11 cellular contexts compared by ENCODE assay signal in the genomic region with DNA sequence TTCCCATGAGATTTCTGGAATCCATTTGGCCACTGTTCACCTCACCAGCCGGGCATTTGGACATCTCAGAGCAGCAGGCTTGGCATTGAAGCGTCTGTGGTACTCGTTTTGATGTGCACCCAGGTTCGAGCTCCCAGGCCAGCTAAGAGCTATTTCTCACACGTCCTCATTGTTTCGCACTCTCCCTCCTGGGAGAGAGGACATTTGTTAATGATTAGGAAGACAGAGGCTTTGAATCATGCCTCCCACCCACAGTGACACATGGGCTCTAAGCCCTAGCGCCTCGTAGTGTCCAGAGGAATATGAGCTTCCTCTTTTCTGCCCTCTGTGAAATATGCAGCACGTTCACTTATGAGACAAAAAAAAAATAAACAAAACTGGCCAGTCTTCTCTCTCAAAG.
DNase-seq lines count a peak whose midpoint lies in the region; ATAC-seq, FAIRE-seq and TF ChIP-seq lines count a peak whose summit lies in the region.
"Had no signal": no experiment of that assay in that cellular context is flagged by ENCODE, and none has a peak within 500 bp of the region (broad histone marks: within the 10 kb centered on the region; RNA-seq: fewer than 3 reads in every experiment).

No MANE protein-coding gene starts in this region.

- FAIRE-seq in GM12878 (lab: Jason Lieb, UNC) (no peak), kidney (lab: Jason Lieb, UNC) (no peak)

- RAD21 ChIA-PET in GM12878 (lab: Charles Lee; ENCODE audit: unreplicated experiment), result interaction anchor here (1.2 kb wide), 1 partner anchor 351 kb away, joined by 3 read pairs; no protein-coding TSS in a partner anchor

- H3K36me3 ChIP-seq in GM12878 (ENCODE audit: control insufficient read depth in 2 of 2, insufficient read depth in 2 of 2, low read length in 1 of 2) (no peaks in the 10 kb centered on the region), kidney (ENCODE audit: control insufficient read depth in 1 of 2, insufficient read depth in 2 of 2, low read length in 2 of 2) (no peaks in the 10 kb centered on the region)

- H3K9ac ChIP-seq in GM12878 (ENCODE audit: control insufficient read depth, insufficient read depth, low read length) (no peak overlapping the region), kidney (ENCODE audit: low read length in 2 of 2) (no peak overlapping the region)

- SMC1A ChIA-PET in GM12878 (lab: Charles Lee; ENCODE audit: uncharacterized antibody, unreplicated experiment), result interaction anchor here (0.6 to 1.5 kb wide), 6 partner anchors 13 to 350 kb away, joined by 3 to 4 read pairs (median 3); no protein-coding TSS in a partner anchor

- TF ChIP-seq EP300 in GM12878 (IDR thresholded peaks at IDR 0.05; ENCODE audit: borderline replicate concordance in 1 of 2, control insufficient read depth in 1 of 2, low read depth in 2 of 2, low read length in 2 of 2), result no peak

- DNase-seq in AG04450 (ENCODE audit: low read depth, low spot score) (no peak), HT-29 (ENCODE audit: low spot score) (peak; percentile 77), GM12878 (ENCODE audit: low read depth, low spot score) (no peak), left kidney (ENCODE audit: low read depth, low spot score) (peak; percentile 55), erythroblast (lab: John Stamatoyannopoulos, UW) (no peak), kidney (no peak)
- DNase-seq: CD4-positive, CD25-positive, alpha-beta regulatory T cell; NCI-H2171 had no signal

- intact Hi-C loops in GM12878 (cut with micrococcal nuclease; ENCODE audit: unreplicated experiment) (loop anchor here (5.0 kb wide), 1 partner anchor 362 kb away; a partner anchor contains a TSS), kidney (cut with DNase I) (no loop called here)

- H2AFZ ChIP-seq in GM12878 (ENCODE audit: control insufficient read depth, low read depth, low read length), result no peak overlapping the region

- TF ChIP-seq POLR2A in GM12878 (IDR thresholded peaks at IDR 0.05; ENCODE audit: low read depth, low read length), result no peak
- no peak for TF ChIP-seq POLR2A in erythroblast (IDR thresholded peaks at IDR 0.05; ENCODE audit: low read length)

- H3K4me1 ChIP-seq in GM12878 (ENCODE audit: control insufficient read depth, insufficient read depth, low read length) (no peaks in the 10 kb centered on the region; the same call in 1 of the 2 replicates), kidney (ENCODE audit: control insufficient read depth in 1 of 2, insufficient read depth in 1 of 2, low read depth in 1 of 2, low read length in 2 of 2) (peaks cover 0 to 2% of the 10 kb centered on the region in 2 donors)

- no peaks in the 10 kb centered on the region for H3K79me2 ChIP-seq in GM12878 (ENCODE audit: control insufficient read depth, insufficient read depth, low read length)

- WGBS in GM12878 (ENCODE audit: insufficient coverage, insufficient replicate concordance, low lambda C conversion rate, missing lambda C conversion rate), result 40% methylated on average over 9 of the region's 9 CpGs

- H3K27ac ChIP-seq in AG04450 (ENCODE audit: low read depth, low read length) (no peak overlapping the region), GM12878 (ENCODE audit: control insufficient read depth, insufficient read depth) (no peak overlapping the region), kidney (ENCODE audit: low read depth in 2 of 2, low read length in 2 of 2) (no peak overlapping the region)

- BruUV-seq in GM12878 (replicated peaks; lab: Mats Ljungman, UMichigan), result no TSS peak

- no peaks in the 10 kb centered on the region for H4K20me1 ChIP-seq in GM12878 (ENCODE audit: control insufficient read depth, insufficient read depth)

- H3K27me3 ChIP-seq in AG04450 (ENCODE audit: control insufficient read depth, insufficient read depth, low read length), result no peaks in the 10 kb centered on the region
- H3K27me3 ChIP-seq in GM12878 (replicated peaks in 1 of 2; ENCODE audit: control insufficient read depth in 2 of 2, insufficient read depth in 2 of 2, low read length in 1 of 2), result 0 out of 4 replicates have a peak, but pooled peaks cover 0 to 1% of the 10 kb centered on the region in 2 experiments

- POLR2A ChIA-PET in AG04450 (lab: Yijun Ruan, JAX), result no interaction called here
- POLR2A ChIA-PET in GM12878 (lab: Charles Lee), result no interaction called here

- no peak overlapping the region for H3K4me2 ChIP-seq in GM12878 (ENCODE audit: control insufficient read depth, insufficient read depth)

- CTCF ChIA-PET in AG04450 (lab: Charles Lee) (interaction anchor here (1.6 kb wide), 1 partner anchor 15 kb away, joined by 5 read pairs; no protein-coding TSS in a partner anchor), GM12878 (lab: Yijun Ruan, JAX) (no interaction called here)

- TF ChIP-seq CTCF in AG04450 (IDR thresholded peaks at IDR 0.05; ENCODE audit: low read depth, low read length) (peak; percentile 25; the same call in 1 of the 2 replicates), GM12878 (IDR thresholded peaks at IDR 0.05 in 2 of 3, conservative IDR thresholded peaks at IDR 0.05 in 1 of 3; ENCODE audit: control insufficient read depth in 2 of 3, extremely low read depth in 1 of 3, insufficient read depth in 1 of 3, low read depth in 3 of 3, low read length in 3 of 3) (no peak), kidney (IDR thresholded peaks at IDR 0.05; ENCODE audit: borderline replicate concordance, extremely low read depth, insufficient read depth) (no peak)

- H3K9me3 ChIP-seq in AG04450 (ENCODE audit: control insufficient read depth, insufficient read depth, low read length) (peaks cover 2% of the 10 kb centered on the region; the same call in 1 of the 2 replicates), GM12878 (replicated peaks; ENCODE audit: control insufficient read depth, insufficient read depth, low read length) (no peaks in the 10 kb centered on the region; the same call in 1 of the 3 replicates), kidney (ENCODE audit: control insufficient read depth in 1 of 2, low read length in 2 of 2) (no peaks in the 10 kb centered on the region)

- peak; percentile 49 for ATAC-seq in GM12878
- no peak for ATAC-seq in GM19395 (IDR thresholded peaks at IDR 0.05; ENCODE audit: unreplicated experiment)
- no peak for ATAC-seq in GM18502 (IDR thresholded peaks at IDR 0.05; ENCODE audit: poor library complexity, unreplicated experiment)
- ATAC-seq: HCT116 had no signal

- no peak for TF ChIP-seq RAD21 in GM12878 (IDR thresholded peaks at IDR 0.05; ENCODE audit: insufficient read depth, low read depth, low read length)

- H3K4me3 ChIP-seq in AG04450 (ENCODE audit: low read depth, low read length) (no peak overlapping the region), GM12878 (no peak overlapping the region), kidney (ENCODE audit: low read length in 2 of 2) (no peak overlapping the region)

- in situ Hi-C loops in GM12878 (cut with MboI), result no loop called here

TF ChIP-seq in GM12878, 131 proteins besides CTCF, POLR2A, EP300 and RAD21 (continues in another document):
- no peak for TF ChIP-seq KAT2A (conservative IDR thresholded peaks at IDR 0.05; ENCODE audit: control insufficient read depth, low read depth, low read length)
- TF ChIP-seq, protein P1, sequence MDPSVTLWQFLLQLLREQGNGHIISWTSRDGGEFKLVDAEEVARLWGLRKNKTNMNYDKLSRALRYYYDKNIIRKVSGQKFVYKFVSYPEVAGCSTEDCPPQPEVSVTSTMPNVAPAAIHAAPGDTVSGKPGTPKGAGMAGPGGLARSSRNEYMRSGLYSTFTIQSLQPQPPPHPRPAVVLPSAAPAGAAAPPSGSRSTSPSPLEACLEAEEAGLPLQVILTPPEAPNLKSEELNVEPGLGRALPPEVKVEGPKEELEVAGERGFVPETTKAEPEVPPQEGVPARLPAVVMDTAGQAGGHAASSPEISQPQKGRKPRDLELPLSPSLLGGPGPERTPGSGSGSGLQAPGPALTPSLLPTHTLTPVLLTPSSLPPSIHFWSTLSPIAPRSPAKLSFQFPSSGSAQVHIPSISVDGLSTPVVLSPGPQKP (IDR thresholded peaks at IDR 0.05; ENCODE audit: low read depth, low read length), result no peak
- peak; percentile 49 for TF ChIP-seq MEF2B (IDR thresholded peaks at IDR 0.05; ENCODE audit: partially characterized antibody, poor library complexity, severe bottlenecking)
- TF ChIP-seq MTA2 (IDR thresholded peaks at IDR 0.05; ENCODE audit: low read depth), result peak; percentile 12; the same call in 1 of the 2 replicates
- TF ChIP-seq, protein P2, sequence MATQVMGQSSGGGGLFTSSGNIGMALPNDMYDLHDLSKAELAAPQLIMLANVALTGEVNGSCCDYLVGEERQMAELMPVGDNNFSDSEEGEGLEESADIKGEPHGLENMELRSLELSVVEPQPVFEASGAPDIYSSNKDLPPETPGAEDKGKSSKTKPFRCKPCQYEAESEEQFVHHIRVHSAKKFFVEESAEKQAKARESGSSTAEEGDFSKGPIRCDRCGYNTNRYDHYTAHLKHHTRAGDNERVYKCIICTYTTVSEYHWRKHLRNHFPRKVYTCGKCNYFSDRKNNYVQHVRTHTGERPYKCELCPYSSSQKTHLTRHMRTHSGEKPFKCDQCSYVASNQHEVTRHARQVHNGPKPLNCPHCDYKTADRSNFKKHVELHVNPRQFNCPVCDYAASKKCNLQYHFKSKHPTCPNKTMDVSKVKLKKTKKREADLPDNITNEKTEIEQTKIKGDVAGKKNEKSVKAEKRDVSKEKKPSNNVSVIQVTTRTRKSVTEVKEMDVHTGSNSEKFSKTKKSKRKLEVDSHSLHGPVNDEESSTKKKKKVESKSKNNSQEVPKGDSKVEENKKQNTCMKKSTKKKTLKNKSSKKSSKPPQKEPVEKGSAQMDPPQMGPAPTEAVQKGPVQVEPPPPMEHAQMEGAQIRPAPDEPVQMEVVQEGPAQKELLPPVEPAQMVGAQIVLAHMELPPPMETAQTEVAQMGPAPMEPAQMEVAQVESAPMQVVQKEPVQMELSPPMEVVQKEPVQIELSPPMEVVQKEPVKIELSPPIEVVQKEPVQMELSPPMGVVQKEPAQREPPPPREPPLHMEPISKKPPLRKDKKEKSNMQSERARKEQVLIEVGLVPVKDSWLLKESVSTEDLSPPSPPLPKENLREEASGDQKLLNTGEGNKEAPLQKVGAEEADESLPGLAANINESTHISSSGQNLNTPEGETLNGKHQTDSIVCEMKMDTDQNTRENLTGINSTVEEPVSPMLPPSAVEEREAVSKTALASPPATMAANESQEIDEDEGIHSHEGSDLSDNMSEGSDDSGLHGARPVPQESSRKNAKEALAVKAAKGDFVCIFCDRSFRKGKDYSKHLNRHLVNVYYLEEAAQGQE (IDR thresholded peaks at IDR 0.05; ENCODE audit: low read depth, low read length), result no peak

Comparison
In these comparisons a context has a peak if more than half of its experiments do, and no peak if none do; other contexts are left out.
1. DNase-seq: peak in HT-29 (single experiment) and left kidney (single experiment); none in AG04450 (single experiment), GM12878 (single experiment), erythroblast (0 of 2) and kidney (single experiment).